In genomic region chr2:96251721-96252292, GRCh38 we compare ENCODE assay signal across 8 cellular contexts. TPM values are rescaled to one million over a fixed set of nuclear protein-coding genes. Genes with fewer than 3 reads are reported as not detected.
DNase-seq lines count a peak whose midpoint lies in the region; TF ChIP-seq lines count a peak whose summit lies in the region.

No MANE protein-coding gene starts in this region.

- WGBS in thymus: 89% methylated on average over 6 of the region's 6 CpGs

- H3K36me3 ChIP-seq in thymus (ENCODE audit: control insufficient read depth, insufficient read depth) (peaks cover 53% of the 10 kb centered on the region), MM.1S (replicated peaks; ENCODE audit: insufficient read depth, low read length) (peaks cover 3% of the 10 kb centered on the region; the same call in 1 of the 2 replicates)

- H3K27me3 ChIP-seq in thymus (ENCODE audit: control insufficient read depth, insufficient read depth): no peaks in the 10 kb centered on the region
- no peaks in the 10 kb centered on the region for H3K27me3 ChIP-seq in MM.1S (replicated peaks; ENCODE audit: insufficient read depth, low read length)

- H3K9me3 ChIP-seq in thymus (ENCODE audit: control insufficient read depth) (no peaks in the 10 kb centered on the region), MM.1S (replicated peaks; ENCODE audit: insufficient read depth, low read length) (no peaks in the 10 kb centered on the region)

- H3K9ac ChIP-seq in MM.1S (ENCODE audit: low read length): no peak overlapping the region

- no peak overlapping the region for H3K4me2 ChIP-seq in MM.1S (ENCODE audit: low read depth, low read length)

- H3K4me1 ChIP-seq in thymus (ENCODE audit: control insufficient read depth, insufficient read depth, low read length) (peaks cover 2% of the 10 kb centered on the region), MM.1S (ENCODE audit: low read length) (peaks cover 30% of the 10 kb centered on the region)

- DNase-seq in AG20443 (ENCODE audit: low spot score): peak; percentile 94
- DNase-seq in MV-4-11 (lab: John Stamatoyannopoulos, UW): peak; percentile 64
- peak; percentile 23 to 85 for DNase-seq in T47D (ENCODE audit: low read depth in 1 of 2, low spot score in 1 of 2)
- DNase-seq in kidney glomerular epithelial cell (lab: John Stamatoyannopoulos, UW): peak; percentile 93
- no peak for DNase-seq in MM.1S
- no peak for DNase-seq in NCI-H1694 treated with DMSO at 0.1 percent for 48 hours (lab: John Stamatoyannopoulos, UW)
- DNase-seq in GM19238 (ENCODE audit: insufficient read length, low spot score): no peak

- H3K27ac ChIP-seq in thymus (ENCODE audit: low read depth) (peak overlapping the region; percentile 21), MM.1S (ENCODE audit: low read length) (no peak overlapping the region; the same call in 1 of the 2 replicates)

- no peaks in the 10 kb centered on the region for H3F3A ChIP-seq in MM.1S (ENCODE audit: insufficient read depth, low read length)

- H2AFZ ChIP-seq in MM.1S (ENCODE audit: low read length): no peak overlapping the region

- no peaks in the 10 kb centered on the region for H4K20me1 ChIP-seq in MM.1S (ENCODE audit: insufficient read depth, low read length)

- TF ChIP-seq CTCF in MM.1S (IDR thresholded peaks at IDR 0.05; ENCODE audit: low read length): no peak

- H3K4me3 ChIP-seq in thymus (ENCODE audit: low read length) (no peak overlapping the region), MM.1S (ENCODE audit: low read length) (no peak overlapping the region)

- in situ Hi-C loops in T47D (cut with HindIII; ENCODE audit: low pct_unique_long_range_greater_than_20kb, low sequenced_read_pairs): no loop called here

- no peaks in the 10 kb centered on the region for H3K9me2 ChIP-seq in MM.1S (replicated peaks; ENCODE audit: insufficient read depth, low read length)

- H3K79me2 ChIP-seq in MM.1S (ENCODE audit: low read length): peaks cover 10% of the 10 kb centered on the region

RNA-seq across cellular contexts. Expression of gene TMEM127, which starts 14.0 kb away (rescaled TPM):
- polyA plus RNA-seq in thymus: 13.7 TPM

RNA-seq across cellular contexts. Expression of gene CIAO1, which starts 14.2 kb away (rescaled TPM):
- polyA plus RNA-seq in thymus: 38.6 TPM

RNA-seq across cellular contexts. Expression of gene STARD7, which starts 43.2 kb away (rescaled TPM):
- polyA plus RNA-seq in thymus: 69.5 TPM

RNA-seq across cellular contexts. Expression of gene SNRNP200, which starts 53.5 kb away (rescaled TPM):
- polyA plus RNA-seq in thymus: 105 TPM

Comparison
In these comparisons a context has a peak if more than half of its experiments do, and no peak if none do; other contexts are left out.
1. DNase-seq: peak in AG20443 (single experiment), MV-4-11 (single experiment), T47D (2 of 2) and kidney glomerular epithelial cell (single experiment); none in MM.1S (single experiment), NCI-H1694 treated with DMSO at 0.1 percent for 48 hours (single experiment) and GM19238 (single experiment).